8 cellular contexts compared by ENCODE assay signal in the genomic region with DNA sequence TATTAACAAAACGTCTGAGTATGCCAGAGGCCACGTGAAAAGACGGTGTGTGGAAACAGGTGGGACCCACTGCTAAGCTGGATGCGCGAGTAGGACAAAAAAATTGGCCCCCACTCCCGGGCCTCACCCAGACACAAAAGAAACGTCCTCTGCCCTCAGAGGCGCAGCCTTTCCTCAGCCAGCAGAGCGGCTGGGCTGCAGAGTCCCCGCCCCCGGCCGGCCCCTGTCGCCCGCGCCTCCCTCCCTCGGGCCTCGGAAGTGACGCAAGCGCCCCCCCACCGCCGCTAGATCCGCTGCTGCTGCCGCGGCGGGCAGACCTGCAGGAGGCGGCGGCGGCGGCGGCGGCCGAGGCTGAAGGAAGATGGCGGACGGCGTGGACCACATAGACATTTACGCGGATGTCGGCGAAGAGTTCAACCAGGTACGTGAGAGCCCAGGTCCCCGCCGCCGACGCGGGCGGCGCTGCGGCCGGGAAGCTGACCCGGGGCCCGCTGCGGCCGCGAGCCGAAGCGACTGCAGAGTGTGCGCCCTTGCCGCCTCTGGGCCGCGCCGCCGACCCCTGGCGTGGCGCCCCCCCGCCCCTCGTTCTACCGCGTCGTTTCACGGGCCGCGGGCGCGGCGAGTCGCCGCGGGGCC. TPM values are rescaled to one million over a fixed set of nuclear protein-coding genes. Genes with fewer than 3 reads are reported as not detected.
DNase-seq lines count a peak whose midpoint lies in the region; ATAC-seq and TF ChIP-seq lines count a peak whose summit lies in the region.

A gene with protein sequence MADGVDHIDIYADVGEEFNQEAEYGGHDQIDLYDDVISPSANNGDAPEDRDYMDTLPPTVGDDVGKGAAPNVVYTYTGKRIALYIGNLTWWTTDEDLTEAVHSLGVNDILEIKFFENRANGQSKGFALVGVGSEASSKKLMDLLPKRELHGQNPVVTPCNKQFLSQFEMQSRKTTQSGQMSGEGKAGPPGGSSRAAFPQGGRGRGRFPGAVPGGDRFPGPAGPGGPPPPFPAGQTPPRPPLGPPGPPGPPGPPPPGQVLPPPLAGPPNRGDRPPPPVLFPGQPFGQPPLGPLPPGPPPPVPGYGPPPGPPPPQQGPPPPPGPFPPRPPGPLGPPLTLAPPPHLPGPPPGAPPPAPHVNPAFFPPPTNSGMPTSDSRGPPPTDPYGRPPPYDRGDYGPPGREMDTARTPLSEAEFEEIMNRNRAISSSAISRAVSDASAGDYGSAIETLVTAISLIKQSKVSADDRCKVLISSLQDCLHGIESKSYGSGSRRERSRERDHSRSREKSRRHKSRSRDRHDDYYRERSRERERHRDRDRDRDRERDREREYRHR (plus strand): TSS at position 284 of the 636 bp plus-strand sequence. CDS start 78 bp downstream, at position 362.

- DNase-seq in C1 segment of cervical spinal cord (lab: John Stamatoyannopoulos, UW) (peak; percentile 48 to 95 (median 90)), NCI-H526 treated with DMSO at 0.1 percent for 48 hours (lab: John Stamatoyannopoulos, UW) (peak; percentile 85), colonic mucosa (peak; percentile 96), left colon (peak; percentile 96 to 98)
- peak; percentile 99 for DNase-seq in activated CD4-positive, alpha-beta T cell treated with anti-CD3 and anti-CD28 coated beads, Interleukin-2, amount 10 ng/mL, durations not matched to agents 24 days and 14 days
- peak; percentile 93 to 96 for DNase-seq in stimulated activated CD4-positive, alpha-beta T cell treated with anti-CD3 and anti-CD28 coated beads, Interleukin-1b, Interleukin-23, amount 100 ng/mL, for 4 hours (ENCODE audit: low read depth in 2 of 2)

- H3K27me3 ChIP-seq in colonic mucosa = no peaks in the 10 kb centered on the region

- H3K36me3 Mint-ChIP-seq in activated CD4-positive, alpha-beta T cell treated with anti-CD3 and anti-CD28 coated beads, Interleukin-2, amount 10 ng/mL, durations not matched to agents 24 days and 14 days (ENCODE audit: low read depth) = peaks cover 18% of the 10 kb centered on the region

- no peaks in the 10 kb centered on the region for H3K36me3 ChIP-seq in colonic mucosa

- peak within 1 kb of the TSS; percentile 97 for H3K4me3 Mint-ChIP-seq in activated CD4-positive, alpha-beta T cell treated with anti-CD3 and anti-CD28 coated beads, Interleukin-2, amount 10 ng/mL, durations not matched to agents 24 days and 14 days

- peak within 1 kb of the TSS; percentile 93 to 99 for H3K9ac ChIP-seq in colonic mucosa (ENCODE audit: low read depth in 2 of 2, low read length in 2 of 2)

- ATAC-seq in GM19351 (IDR thresholded peaks at IDR 0.05; ENCODE audit: unreplicated experiment) (peak; percentile 83), HG03520 (IDR thresholded peaks at IDR 0.05; ENCODE audit: unreplicated experiment) (peak; percentile 88), left colon (peak; percentile 96)

- peak within 1 kb of the TSS; percentile 98 for H3K27ac Mint-ChIP-seq in activated CD4-positive, alpha-beta T cell treated with anti-CD3 and anti-CD28 coated beads, Interleukin-2, amount 10 ng/mL, durations not matched to agents 24 days and 14 days

- TF ChIP-seq CTCF in colonic mucosa (IDR thresholded peaks at IDR 0.05) = no peak

- peak within 1 kb of the TSS; percentile 63 for H3K4me3 ChIP-seq in colonic mucosa

- no peaks in the 10 kb centered on the region for H3K9me3 Mint-ChIP-seq in activated CD4-positive, alpha-beta T cell treated with anti-CD3 and anti-CD28 coated beads, Interleukin-2, amount 10 ng/mL, durations not matched to agents 24 days and 14 days

- intact Hi-C loops in activated CD4-positive, alpha-beta T cell treated with anti-CD3 and anti-CD28 coated beads, Interleukin-2, amount 10 ng/mL, durations not matched to agents 24 days and 14 days (cut with micrococcal nuclease) = loop anchor here (1.0 to 5.0 kb wide), 5 partner anchors 15 to 1970 kb away; partner anchors contain the start of genes CAND1, FRS2 and RAB3IP
- intact Hi-C loops in colonic mucosa (cut with DNase I) (no loop called here), left colon (cut with DNase I, micrococcal nuclease) (no loop called here)

- H3K9me3 ChIP-seq in colonic mucosa = no peaks in the 10 kb centered on the region

- peaks cover 24% of the 10 kb centered on the region for H3K4me1 ChIP-seq in colonic mucosa

- H3K4me1 Mint-ChIP-seq in activated CD4-positive, alpha-beta T cell treated with anti-CD3 and anti-CD28 coated beads, Interleukin-2, amount 10 ng/mL, durations not matched to agents 24 days and 14 days = peaks cover 43% of the 10 kb centered on the region

- no peaks in the 10 kb centered on the region for H3K27me3 Mint-ChIP-seq in activated CD4-positive, alpha-beta T cell treated with anti-CD3 and anti-CD28 coated beads, Interleukin-2, amount 10 ng/mL, durations not matched to agents 24 days and 14 days

- peak within 1 kb of the TSS; percentile 92 for H3K27ac ChIP-seq in colonic mucosa

RNA-seq across cellular contexts. Expression of the gene that starts here (rescaled TPM):
- total RNA-seq in activated CD4-positive, alpha-beta T cell treated with anti-CD3 and anti-CD28 coated beads, Interleukin-2, amount 10 ng/mL, durations not matched to agents 24 days and 14 days = 114 and 121 TPM in 2 replicates
- total RNA-seq in colonic mucosa (10 to 100 TPM; 46.7 to 61.3 TPM), left colon (10 to 100 TPM; 44.9 to 51.5 TPM)

Comparison
In these comparisons a context has a peak if more than half of its experiments do, and no peak if none do; other contexts are left out.
1. Peak in every context shown above with its lines: DNase-seq, ATAC-seq, H3K4me3 ChIP-seq and H3K27ac ChIP-seq.